In the genomic region with DNA sequence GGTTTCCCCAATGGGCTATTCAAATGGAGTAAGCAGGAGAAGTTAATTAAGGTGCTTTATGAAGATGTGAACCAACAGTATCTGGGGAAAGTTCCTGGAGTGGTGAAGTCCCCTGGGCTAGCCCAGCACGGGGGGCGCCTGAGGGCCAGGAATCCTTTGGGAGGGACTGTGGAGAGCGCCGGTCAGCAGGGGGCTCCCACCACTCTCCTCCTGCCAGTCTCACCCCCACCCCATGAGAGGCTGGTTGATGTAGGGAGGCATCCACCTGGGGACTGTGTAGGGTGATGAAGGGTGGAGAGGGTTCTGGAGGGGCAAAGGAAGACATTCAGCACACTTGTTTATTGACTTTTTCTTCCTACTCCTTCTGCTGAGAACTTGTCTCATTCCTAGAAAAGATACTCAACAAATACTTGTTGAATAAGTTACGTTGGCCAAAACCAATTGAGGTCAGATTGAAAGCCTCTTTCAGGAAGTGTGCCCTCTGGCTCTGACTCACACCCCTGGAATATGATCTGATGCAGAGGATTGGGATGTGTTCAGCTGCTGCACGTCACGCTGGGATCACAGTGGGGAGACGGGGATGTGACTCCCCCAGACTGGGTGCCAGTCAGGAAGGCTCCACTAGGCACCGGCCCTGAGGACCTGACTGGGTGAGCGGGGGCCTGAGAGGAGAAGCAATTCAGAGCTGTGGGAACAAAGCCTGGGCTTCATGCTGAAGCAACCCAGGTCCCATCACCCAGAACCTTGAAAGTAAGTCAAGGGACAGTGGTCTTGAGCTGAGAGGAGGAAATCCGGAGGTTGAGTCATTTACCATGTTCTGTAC, we compare ENCODE assay signal across 1 cellular context.
TF ChIP-seq lines count a peak whose summit lies in the region.

No MANE protein-coding gene starts in this region.

TF ChIP-seq in K562, 482 proteins besides CTCF, POLR2A, EP300 and RAD21:
- TF ChIP-seq ZNF41 (CRISPR knock-in tag; conservative IDR thresholded peaks at IDR 0.05) (no peak), BHLHE40 (IDR thresholded peaks at IDR 0.05; ENCODE audit: low read length) (peak; percentile 28; the same call in 1 of the 2 replicates), FOSL1 (tag; conservative IDR thresholded peaks at IDR 0.05) (0 out of 2 replicates have a peak, but pooled peaks have one; percentile 35)
- TF ChIP-seq, protein P1, sequence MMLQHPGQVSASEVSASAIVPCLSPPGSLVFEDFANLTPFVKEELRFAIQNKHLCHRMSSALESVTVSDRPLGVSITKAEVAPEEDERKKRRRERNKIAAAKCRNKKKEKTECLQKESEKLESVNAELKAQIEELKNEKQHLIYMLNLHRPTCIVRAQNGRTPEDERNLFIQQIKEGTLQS (IDR thresholded peaks at IDR 0.05): peak; percentile 77
- TF ChIP-seq, protein P1 (CRISPR knock-in tag; conservative IDR thresholded peaks at IDR 0.05): no peak
TF ChIP-seq in K562: peak in this region for 3.
